ENCODE assay signal across 16 cellular contexts in the genomic region with DNA sequence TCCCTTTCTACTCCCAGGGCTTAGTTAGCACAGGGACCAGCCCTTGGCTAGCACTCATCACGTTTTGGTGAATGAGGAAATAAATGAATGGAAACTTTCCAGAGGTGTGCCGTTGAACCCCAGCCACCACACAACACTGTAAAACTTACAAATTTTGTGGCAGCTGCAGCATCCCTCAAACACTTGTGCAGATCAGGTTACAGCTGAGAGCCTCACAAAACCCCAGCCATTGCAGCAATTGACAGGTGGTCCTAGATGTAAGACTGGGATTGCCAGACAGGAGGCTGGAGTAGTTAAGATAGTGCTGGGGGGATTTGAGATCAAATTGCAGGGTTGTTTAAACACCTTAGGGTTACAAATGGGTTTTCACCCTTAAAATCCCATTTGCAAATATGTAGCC.
DNase-seq lines count a peak whose midpoint lies in the region; ATAC-seq, FAIRE-seq and TF ChIP-seq lines count a peak whose summit lies in the region.
"Had no signal": no experiment of that assay in that cellular context is flagged by ENCODE, and none has a peak within 500 bp of the region (broad histone marks: within the 10 kb centered on the region; RNA-seq: fewer than 3 reads in every experiment).

No MANE protein-coding gene starts in this region.

- H3K56ac ChIP-seq in H1 (replicated peaks; ENCODE audit: insufficient read length, low read depth, low read length), result no peak overlapping the region

- H2AK5ac ChIP-seq in H1 (ENCODE audit: low read depth, low read length), result no peak overlapping the region

- no peak overlapping the region for H2BK12ac ChIP-seq in H1 (ENCODE audit: low read depth, low read length)

- H3K27ac ChIP-seq in H1 (ENCODE audit: low read depth, low read length) (no peak overlapping the region), left lung (no peak overlapping the region)
- H3K27ac ChIP-seq: A549, C4-2B had no signal

- TF ChIP-seq CTCF in H1 (IDR thresholded peaks at IDR 0.05; ENCODE audit: control extremely low read depth in 1 of 3, insufficient read depth in 1 of 3, low read depth in 1 of 3, low read length in 3 of 3) (no peak), left lung (IDR thresholded peaks at IDR 0.05) (no peak)

- H2BK5ac ChIP-seq in H1 (ENCODE audit: low read depth, low read length), result no peak overlapping the region

- peaks cover 7% of the 10 kb centered on the region for H3K4me1 Mint-ChIP-seq in activated CD8-positive, alpha-beta T cell treated with anti-CD3 and anti-CD28 coated beads, Interleukin-2, amount 10 ng/mL, durations not matched to agents 7 days and 5 days (ENCODE audit: low read depth)

- H3K27me3 Mint-ChIP-seq in activated CD8-positive, alpha-beta T cell treated with anti-CD3 and anti-CD28 coated beads, Interleukin-2, amount 10 ng/mL, durations not matched to agents 7 days and 5 days (ENCODE audit: low read depth), result peaks cover 5% of the 10 kb centered on the region

- TF ChIP-seq POLR2A in H1 (IDR thresholded peaks at IDR 0.05; ENCODE audit: control extremely low read depth in 1 of 2, low read depth in 2 of 2, low read length in 2 of 2), result no peak

- no peaks in the 10 kb centered on the region for H3K79me2 ChIP-seq in H1 (ENCODE audit: control insufficient read depth in 1 of 2, insufficient read depth in 2 of 2, low read length in 2 of 2)

- no peak overlapping the region for H2BK15ac ChIP-seq in H1 (ENCODE audit: low read length)

- H4K8ac ChIP-seq in H1 (ENCODE audit: extremely low read depth, insufficient read depth, low read length), result no peak overlapping the region

- no peaks in the 10 kb centered on the region for H3K36me3 Mint-ChIP-seq in activated CD8-positive, alpha-beta T cell treated with anti-CD3 and anti-CD28 coated beads, Interleukin-2, amount 10 ng/mL, durations not matched to agents 7 days and 5 days (ENCODE audit: low read depth)

- no peak overlapping the region for H2BK20ac ChIP-seq in H1 (ENCODE audit: low read length)

- 0 out of 2 replicates have a peak overlapping the region, but pooled peaks have one; percentile 6 for H2AFZ ChIP-seq in H1 (ENCODE audit: low read length)

- CTCF ChIA-PET in H1 (lab: Charles Lee; ENCODE audit: partially characterized antibody), result interaction anchor here (0.5 to 2.9 kb wide), 9 partner anchors 10 to 744 kb away, joined by 3 to 11 read pairs (median 3); no protein-coding TSS in a partner anchor
- CTCF ChIA-PET in activated CD8-positive, alpha-beta T cell treated with anti-CD3 and anti-CD28 coated beads, Interleukin-2, amount 10 ng/mL, durations not matched to agents 7 days and 5 days (lab: Charles Lee), result no interaction called here

- no peak overlapping the region for H3K23ac ChIP-seq in H1 (ENCODE audit: insufficient read length)

- intact Hi-C loops in left lung (cut with DNase I), result no loop called here

- H3K9ac ChIP-seq in H1 (replicated peaks in 1 of 4; ENCODE audit: extremely low read depth in 1 of 4, low read depth in 3 of 4, low read length in 3 of 4), result no peak overlapping the region

- H3K4me1 ChIP-seq in H1 (replicated peaks in 1 of 4; ENCODE audit: control insufficient read depth in 3 of 4, insufficient read depth in 4 of 4, low read length in 3 of 4) (peaks cover 0 to 3% (median 1%) of the 10 kb centered on the region in 4 experiments; a peak in 3 of 7 replicates), left lung (no peaks in the 10 kb centered on the region)
- H3K4me1 ChIP-seq: A549, Caco-2 had no signal

- FAIRE-seq in H1 (lab: Jason Lieb, UNC), result no peak
- FAIRE-seq: A549, GM12878, GM19239 had no signal

- no peak overlapping the region for H3K4ac ChIP-seq in H1 (replicated peaks; ENCODE audit: insufficient read length, low read depth, low read length)

- H3K4me2 ChIP-seq in H1 (ENCODE audit: insufficient read depth in 1 of 2, low read depth in 2 of 2, low read length in 2 of 2), result no peak overlapping the region
- H3K4me2 ChIP-seq: A549 had no signal

- no peaks in the 10 kb centered on the region for H4K20me1 ChIP-seq in H1 (replicated peaks in 1 of 2; ENCODE audit: control insufficient read depth in 1 of 2, insufficient read depth in 2 of 2, low read length in 2 of 2)

- H3K9me3 Mint-ChIP-seq in activated CD8-positive, alpha-beta T cell treated with anti-CD3 and anti-CD28 coated beads, Interleukin-2, amount 10 ng/mL, durations not matched to agents 7 days and 5 days (ENCODE audit: insufficient read depth), result no peaks in the 10 kb centered on the region

- no peak overlapping the region for H3K18ac ChIP-seq in H1 (ENCODE audit: extremely low read depth, low read length)

- H3K4me3 ChIP-seq in H1 (ENCODE audit: extremely low read depth in 1 of 4, insufficient read depth in 2 of 4, low read depth in 3 of 4, low read length in 4 of 4) (no peak overlapping the region), left lung (no peak overlapping the region)
- H3K4me3 ChIP-seq: A549, GM12878 had no signal

- no peak overlapping the region for H2BK120ac ChIP-seq in H1 (replicated peaks; ENCODE audit: low read depth, low read length)

- POLR2A ChIA-PET in H1 (lab: Charles Lee; ENCODE audit: partially characterized antibody), result no interaction called here
- POLR2A ChIA-PET in activated CD8-positive, alpha-beta T cell treated with anti-CD3 and anti-CD28 coated beads, Interleukin-2, amount 10 ng/mL, durations not matched to agents 7 days and 5 days (lab: Charles Lee), result no interaction called here

- no peak overlapping the region for H3K27ac Mint-ChIP-seq in activated CD8-positive, alpha-beta T cell treated with anti-CD3 and anti-CD28 coated beads, Interleukin-2, amount 10 ng/mL, durations not matched to agents 7 days and 5 days

- H3K23me2 ChIP-seq in H1 (ENCODE audit: low read depth, low read length), result no peaks in the 10 kb centered on the region

- WGBS in H1 (ENCODE audit: extremely low coverage in 1 of 2, insufficient coverage in 1 of 2, insufficient read length in 1 of 2, insufficient replicate concordance in 2 of 2, low coverage in 1 of 2, low lambda C conversion rate in 2 of 2, missing lambda C conversion rate in 1 of 2), 2 experiments, result 73% methylated on average over 2 of the region's 2 CpGs; no CpG with 5 or more reads in 1 of the 2 experiments

- H4K5ac ChIP-seq in H1 (ENCODE audit: insufficient read length, low read depth, low read length), result no peak overlapping the region

- TF ChIP-seq RAD21 in H1 (IDR thresholded peaks at IDR 0.05 in 1 of 2, conservative IDR thresholded peaks at IDR 0.05 in 1 of 2; ENCODE audit: low read depth in 2 of 2, low read length in 2 of 2), result no peak

- no peak overlapping the region for H3K14ac ChIP-seq in H1 (ENCODE audit: insufficient read length)

- H3K27me3 ChIP-seq in H1 (replicated peaks in 1 of 4; ENCODE audit: control insufficient read depth in 3 of 4, extremely low read depth in 1 of 4, insufficient read depth in 3 of 4, low read length in 3 of 4), result no peaks in the 10 kb centered on the region
- H3K27me3 ChIP-seq in left lung, result no peaks in the 10 kb centered on the region

- H4K91ac ChIP-seq in H1 (replicated peaks; ENCODE audit: insufficient read length, low read length), result no peak overlapping the region

- H3K36me3 ChIP-seq in H1 (ENCODE audit: control insufficient read depth in 2 of 4, insufficient read depth in 4 of 4, low read length in 3 of 4) (no peaks in the 10 kb centered on the region), left lung (no peaks in the 10 kb centered on the region)

- no peak for TF ChIP-seq EP300 in H1 (IDR thresholded peaks at IDR 0.05; ENCODE audit: borderline replicate concordance in 1 of 2, low read depth in 2 of 2, low read length in 2 of 2)

- no peaks in the 10 kb centered on the region; a peak in 1 of 4 replicates for H3K9me3 ChIP-seq in H1 (ENCODE audit: insufficient read depth in 2 of 2, low read depth in 1 of 2, low read length in 1 of 2)
- H3K9me3 ChIP-seq in left lung, result no peaks in the 10 kb centered on the region
- H3K9me3 ChIP-seq: Caco-2 had no signal

- ATAC-seq in left lung (no peak), HG02798 (IDR thresholded peaks at IDR 0.05; ENCODE audit: poor library complexity, unreplicated experiment) (no peak)
- no peak for ATAC-seq in activated CD8-positive, alpha-beta T cell treated with anti-CD3 and anti-CD28 coated beads, Interleukin-2, amount 10 ng/mL, durations not matched to agents 7 days and 5 days
- ATAC-seq: A549, GM12878 had no signal

- no peak overlapping the region for H3K4me3 Mint-ChIP-seq in activated CD8-positive, alpha-beta T cell treated with anti-CD3 and anti-CD28 coated beads, Interleukin-2, amount 10 ng/mL, durations not matched to agents 7 days and 5 days

- DNase-seq in SHP77 (lab: John Stamatoyannopoulos, UW) (peak; percentile 14 to 16), SHP77 treated with DMSO at 0.1 percent for 48 hours (lab: John Stamatoyannopoulos, UW) (no peak), NCI-H69 (lab: John Stamatoyannopoulos, UW) (peak; percentile 68), H1 (ENCODE audit: low read depth in 1 of 2, low spot score in 2 of 2) (no peak), left lung (no peak), glomerular visceral epithelial cell (ENCODE audit: extremely low spot score) (no peak)
- no peak for DNase-seq in activated CD8-positive, alpha-beta T cell treated with anti-CD3 and anti-CD28 coated beads, Interleukin-2, amount 10 ng/mL, durations not matched to agents 7 days and 5 days
- DNase-seq: Caco-2, HCEC 1CT, Karpas-422, NCI-H774 had no signal

- H3K79me1 ChIP-seq in H1 (ENCODE audit: low read depth, low read length), result no peaks in the 10 kb centered on the region

TF ChIP-seq in H1, 55 proteins besides CTCF, POLR2A, EP300 and RAD21:
- TF ChIP-seq KDM5A (IDR thresholded peaks at IDR 0.05; ENCODE audit: low read length) (no peak), BRCA1 (IDR thresholded peaks at IDR 0.05; ENCODE audit: low read depth, low read length) (no peak), RFX5 (IDR thresholded peaks at IDR 0.05; ENCODE audit: borderline replicate concordance, low read depth, low read length) (no peak), SRF (IDR thresholded peaks at IDR 0.05; ENCODE audit: low read depth, low read length) (no peak), POU5F1 (IDR thresholded peaks at IDR 0.05; ENCODE audit: low read depth, low read length) (no peak), GABPA (IDR thresholded peaks at IDR 0.05; ENCODE audit: borderline replicate concordance, insufficient read depth, low read length) (no peak), SP2 (IDR thresholded peaks at IDR 0.05; ENCODE audit: low read length) (no peak), TAF1 (IDR thresholded peaks at IDR 0.05; ENCODE audit: low read depth, low read length) (no peak), SP1 (IDR thresholded peaks at IDR 0.05; ENCODE audit: low read depth, low read length) (no peak)

Comparison
In these comparisons a context has a peak if more than half of its experiments do, and no peak if none do; other contexts are left out.
1. DNase-seq: peak in SHP77 (2 of 2) and NCI-H69 (single experiment); none in SHP77 treated with DMSO at 0.1 percent for 48 hours (single experiment), H1 (0 of 2), left lung (0 of 2), glomerular visceral epithelial cell (single experiment) and activated CD8-positive, alpha-beta T cell treated with anti-CD3 and anti-CD28 coated beads, Interleukin-2, amount 10 ng/mL, durations not matched to agents 7 days and 5 days (single experiment).